In genomic region chr11:11725438-11725837, GRCh38 we compare ENCODE assay signal across 28 cellular contexts.
DNase-seq lines count a peak whose midpoint lies in the region; ATAC-seq, FAIRE-seq and TF ChIP-seq lines count a peak whose summit lies in the region.
"Had no signal": no experiment of that assay in that cellular context is flagged by ENCODE, and none has a peak within 500 bp of the region (broad histone marks: within the 10 kb centered on the region; RNA-seq: fewer than 3 reads in every experiment).

No MANE protein-coding gene starts in this region.

- intact Hi-C loops in MCF 10A (cut with micrococcal nuclease): no loop called here
- intact Hi-C loops in breast epithelium (cut with DNase I; ENCODE audit: low total_unique reads): no loop called here
- intact Hi-C loops in K562 (cut with micrococcal nuclease): no loop called here

- CTCF ChIA-PET in MCF 10A (lab: Yijun Ruan, JAX): interaction anchor here (1.3 kb wide), 1 partner anchor 62 kb away, joined by 4 read pairs; no protein-coding TSS in a partner anchor
- CTCF ChIA-PET in A549 (lab: Yijun Ruan, JAX): no interaction called here
- CTCF ChIA-PET in K562 (lab: Yijun Ruan, JAX; ENCODE audit: low intra/inter-chr PET ratio): no interaction called here

- H3K4me1 Mint-ChIP-seq in MCF 10A (ENCODE audit: insufficient read depth, unreplicated experiment) (peaks cover 16% of the 10 kb centered on the region), glutamatergic neuron (ENCODE audit: low read depth, unreplicated experiment) (peaks cover 2% of the 10 kb centered on the region)
- H3K4me1 Mint-ChIP-seq: CD14-positive monocyte; CD4-positive, alpha-beta memory T cell; CD4-positive, CD25-positive, alpha-beta regulatory T cell; CD8-positive, alpha-beta memory T cell had no signal

- H3K4me3 Mint-ChIP-seq in MCF 10A (ENCODE audit: unreplicated experiment) (no peak overlapping the region), glutamatergic neuron (ENCODE audit: unreplicated experiment) (no peak overlapping the region)
- H3K4me3 Mint-ChIP-seq: CD14-positive monocyte; CD4-positive, alpha-beta memory T cell; CD4-positive, CD25-positive, alpha-beta regulatory T cell; CD8-positive, alpha-beta memory T cell had no signal

- no peaks in the 10 kb centered on the region for H3K9me1 ChIP-seq in K562 (ENCODE audit: control insufficient read depth, insufficient read depth, low read length)

- no peak for FAIRE-seq in A549 (lab: Jason Lieb, UNC)
- no peak for FAIRE-seq in K562 (lab: Jason Lieb, UNC)
- FAIRE-seq: GM12878, GM12892, GM18507 had no signal

- in situ Hi-C loops in K562 (cut with MboI): no loop called here

- TF ChIP-seq RAD21 in A549 (conservative IDR thresholded peaks at IDR 0.05 in 1 of 2, IDR thresholded peaks at IDR 0.05 in 1 of 2): no peak
- TF ChIP-seq RAD21 in K562 (CRISPR knock-in tag; conservative IDR thresholded peaks at IDR 0.05 in 1 of 2, IDR thresholded peaks at IDR 0.05 in 1 of 2): no peak

- no peak overlapping the region for H2AFZ ChIP-seq in K562 (ENCODE audit: low read depth, low read length)

- TF ChIP-seq CTCF in MCF 10A (IDR thresholded peaks at IDR 0.05; ENCODE audit: unreplicated experiment) (no peak), breast epithelium (IDR thresholded peaks at IDR 0.05) (no peak), A549 (IDR thresholded peaks at IDR 0.05) (no peak), K562 (IDR thresholded peaks at IDR 0.05 in 2 of 3, conservative IDR thresholded peaks at IDR 0.05 in 1 of 3; ENCODE audit: insufficient read depth in 2 of 3, low read depth in 1 of 3, low read length in 3 of 3) (no peak), glutamatergic neuron (IDR thresholded peaks at IDR 0.05; ENCODE audit: partially characterized antibody, unreplicated experiment) (no peak)

- H3K9me3 ChIP-seq in breast epithelium (peaks cover 0 to 8% of the 10 kb centered on the region in 2 donors), A549 (peaks cover 5% of the 10 kb centered on the region; the same call in 1 of the 3 replicates), K562 (replicated peaks; ENCODE audit: control insufficient read depth, insufficient read depth, low read depth, low read length) (no peaks in the 10 kb centered on the region)
- H3K9me3 ChIP-seq: BE2C had no signal

- H4K20me1 ChIP-seq in K562 (replicated peaks; ENCODE audit: control insufficient read depth, insufficient read depth, low read length): no peaks in the 10 kb centered on the region
- H4K20me1 ChIP-seq: BLaER1 had no signal

- H3K4me2 ChIP-seq in A549 (no peak overlapping the region), K562 (ENCODE audit: insufficient read depth, low read length) (no peak overlapping the region)
- H3K4me2 ChIP-seq: BLaER1 had no signal

- peaks cover 12% of the 10 kb centered on the region for H3K9me3 Mint-ChIP-seq in MCF 10A (ENCODE audit: unreplicated experiment)
- peaks cover 2% of the 10 kb centered on the region for H3K9me3 Mint-ChIP-seq in glutamatergic neuron (ENCODE audit: unreplicated experiment)

- no peaks in the 10 kb centered on the region for H3K36me3 ChIP-seq in breast epithelium
- H3K36me3 ChIP-seq in K562 (ENCODE audit: control insufficient read depth, insufficient read depth, low read length): no peaks in the 10 kb centered on the region
- H3K36me3 ChIP-seq: BE2C, BLaER1 had no signal

- H3K4me1 ChIP-seq in breast epithelium (no peaks in the 10 kb centered on the region), A549 (no peaks in the 10 kb centered on the region), K562 (replicated peaks in 1 of 2; ENCODE audit: control insufficient read depth in 2 of 2, insufficient read depth in 2 of 2, low read length in 2 of 2) (no peaks in the 10 kb centered on the region)
- H3K4me1 ChIP-seq: BE2C, BLaER1 had no signal

- no peak for TF ChIP-seq POLR2A in breast epithelium (IDR thresholded peaks at IDR 0.05)
- TF ChIP-seq POLR2A in A549 (IDR thresholded peaks at IDR 0.05; ENCODE audit: low read length): no peak
- TF ChIP-seq POLR2A in K562 (conservative IDR thresholded peaks at IDR 0.05): no peak

- POLR2A ChIA-PET in MCF 10A (lab: Yijun Ruan, JAX) (interaction anchor here (1.1 kb wide), 1 partner anchor 141 kb away, joined by 4 read pairs; no protein-coding TSS in a partner anchor), A549 (lab: Yijun Ruan, JAX) (no interaction called here), K562 (lab: Yijun Ruan, JAX) (interaction anchor here (0.7 kb wide), 1 partner anchor 39 kb away, joined by 3 read pairs; no protein-coding TSS in a partner anchor)

- no TSS peak for BruUV-seq in MCF 10A (replicated peaks; lab: Mats Ljungman, UMichigan)
- BruUV-seq in K562 (replicated peaks; lab: Mats Ljungman, UMichigan): no TSS peak

- H3K27me3 Mint-ChIP-seq in MCF 10A (ENCODE audit: insufficient read depth, unreplicated experiment) (no peaks in the 10 kb centered on the region), glutamatergic neuron (ENCODE audit: unreplicated experiment) (peaks cover 2% of the 10 kb centered on the region)

- H3K27ac ChIP-seq in breast epithelium (no peak overlapping the region), A549 (no peak overlapping the region), K562 (ENCODE audit: extremely low read depth, low read depth, low read length) (no peak overlapping the region), epithelial cell of prostate (peak overlapping the region; percentile 27)
- H3K27ac ChIP-seq: 22Rv1, BLaER1 had no signal

- no peak overlapping the region for H3K9ac ChIP-seq in K562 (ENCODE audit: insufficient read depth in 1 of 2, low read depth in 2 of 2, low read length in 2 of 2)
- H3K9ac ChIP-seq: BLaER1 had no signal

- 38% methylated on average over 5 of the region's 5 CpGs for WGBS in A549 (ENCODE audit: missing lambda C conversion rate)
- 0% methylated on average over 5 of the region's 5 CpGs for WGBS in K562 (ENCODE audit: insufficient coverage, low coverage, missing lambda C conversion rate)

- ATAC-seq in A549 (no peak), K562 (no peak)
- ATAC-seq: GM12878 had no signal

- H3K27ac Mint-ChIP-seq in MCF 10A (ENCODE audit: low read depth, unreplicated experiment): peak overlapping the region; percentile 46
- H3K27ac Mint-ChIP-seq in glutamatergic neuron (ENCODE audit: unreplicated experiment): no peak overlapping the region
- H3K27ac Mint-ChIP-seq: CD14-positive monocyte; CD4-positive, alpha-beta memory T cell; CD4-positive, CD25-positive, alpha-beta regulatory T cell; CD8-positive, alpha-beta memory T cell had no signal

- H3K27me3 ChIP-seq in breast epithelium: no peaks in the 10 kb centered on the region
- no peaks in the 10 kb centered on the region for H3K27me3 ChIP-seq in K562 (ENCODE audit: control insufficient read depth in 2 of 2, insufficient read depth in 2 of 2, low read length in 2 of 2)
- H3K27me3 ChIP-seq: BE2C, BLaER1 had no signal

- H3K4me3 ChIP-seq in breast epithelium (no peak overlapping the region), A549 (no peak overlapping the region), K562 (no peak overlapping the region)
- H3K4me3 ChIP-seq: BLaER1, GM12878 had no signal

- no peak for TF ChIP-seq EP300 in A549 (IDR thresholded peaks at IDR 0.05)
- TF ChIP-seq EP300 in K562 (IDR thresholded peaks at IDR 0.05; ENCODE audit: low read length): no peak

- H3K79me2 ChIP-seq in K562 (ENCODE audit: control insufficient read depth, insufficient read depth, low read length): no peaks in the 10 kb centered on the region

- no peaks in the 10 kb centered on the region for H3K36me3 Mint-ChIP-seq in MCF 10A (ENCODE audit: insufficient read depth, unreplicated experiment)
- peaks cover 4% of the 10 kb centered on the region for H3K36me3 Mint-ChIP-seq in glutamatergic neuron (ENCODE audit: unreplicated experiment)
- H3K36me3 Mint-ChIP-seq: CD14-positive monocyte; CD4-positive, CD25-positive, alpha-beta regulatory T cell had no signal

- DNase-seq in MCF 10A (ENCODE audit: unreplicated experiment) (no peak), breast epithelium (ENCODE audit: low spot score in 2 of 2) (no peak), A549 (ENCODE audit: low read depth in 1 of 2, low spot score in 1 of 2) (no peak), K562 (ENCODE audit: extremely low read depth in 1 of 4, low spot score in 3 of 4) (no peak), epithelial cell of prostate (ENCODE audit: low read depth, low spot score) (no peak), RKO (ENCODE audit: low spot score) (no peak), glutamatergic neuron (no peak), KG1 (lab: John Stamatoyannopoulos, UW) (no peak)
- DNase-seq: ACHN; BE2C; C1 segment of cervical spinal cord; CD4-positive, alpha-beta memory T cell; CD4-positive, CD25-positive, alpha-beta regulatory T cell; CD8-positive, alpha-beta memory T cell; COR-L47; DMS 273 treated with DMSO at 0.1 percent for 48 hours; DMS153; DMS53; DMS79; DND-41; EL; GDM1 had no signal

TF ChIP-seq in A549, 52 proteins besides CTCF, POLR2A, EP300 and RAD21:
- TF ChIP-seq MAFK (IDR thresholded peaks at IDR 0.05; ENCODE audit: partially characterized antibody) (peak; percentile 72), ELK1 (IDR thresholded peaks at IDR 0.05; ENCODE audit: low read depth, low read length) (no peak)

TF ChIP-seq in K562, 482 proteins besides CTCF, POLR2A, EP300 and RAD21 (continues in another document):
- TF ChIP-seq C11orf30 (IDR thresholded peaks at IDR 0.05; ENCODE audit: low read depth): peak; percentile 46; the same call in 1 of the 2 replicates
- TF ChIP-seq ZNF316 (IDR thresholded peaks at IDR 0.05): peak; percentile 57; the same call in 1 of the 2 replicates
- no peak for TF ChIP-seq ATF3 (IDR thresholded peaks at IDR 0.05)
- TF ChIP-seq ATF3 (CRISPR knock-in tag; conservative IDR thresholded peaks at IDR 0.05): no peak
- no peak for TF ChIP-seq ZNF511 (CRISPR knock-in tag; IDR thresholded peaks at IDR 0.05)
- TF ChIP-seq BRCA1 (IDR thresholded peaks at IDR 0.05): no peak
- no peak for TF ChIP-seq BRCA1 (CRISPR knock-in tag; IDR thresholded peaks at IDR 0.05)
- no peak for TF ChIP-seq ZBTB8A (IDR thresholded peaks at IDR 0.05; ENCODE audit: partially characterized antibody)
- no peak for TF ChIP-seq RBM17 (IDR thresholded peaks at IDR 0.05; ENCODE audit: borderline replicate concordance, low read depth, low read length)
